In genomic region chr14:95897280-95897679, GRCh38 we compare ENCODE assay signal across 19 cellular contexts. TPM values are rescaled to one million over a fixed set of nuclear protein-coding genes. Genes with fewer than 3 reads are reported as not detected.
DNase-seq lines count a peak whose midpoint lies in the region; ATAC-seq and TF ChIP-seq lines count a peak whose summit lies in the region.
"Had no signal": no experiment of that assay in that cellular context is flagged by ENCODE, and none has a peak within 500 bp of the region (broad histone marks: within the 10 kb centered on the region; RNA-seq: fewer than 3 reads in every experiment).

No MANE protein-coding gene starts in this region.

- CTCF ChIA-PET in WTC11 (lab: Charles Lee): interaction anchor here (1.1 to 3.6 kb wide), 8 partner anchors 10 to 155 kb away, joined by 3 to 38 read pairs (median 10); no protein-coding TSS in a partner anchor

- no peaks in the 10 kb centered on the region for H3K23me2 ChIP-seq in H9 (ENCODE audit: insufficient read length, low read depth, low read length, poor library complexity, severe bottlenecking)

- H3K4me1 ChIP-seq in H9 (ENCODE audit: insufficient read depth, low read length) (peaks cover 13% of the 10 kb centered on the region; the same call in 1 of the 2 replicates), trophoblast cell (ENCODE audit: control insufficient read depth in 1 of 2, insufficient read depth in 2 of 2, low read length in 2 of 2) (peaks cover 0 to 4% of the 10 kb centered on the region in 2 experiments)

- H3K36me3 ChIP-seq in trophoblast cell (ENCODE audit: control insufficient read depth in 1 of 2, insufficient read depth in 2 of 2, low read length in 2 of 2): no peaks in the 10 kb centered on the region

- H2BK15ac ChIP-seq in H9 (ENCODE audit: low read depth, low read length): no peak overlapping the region

- H2AFZ ChIP-seq in H9 (ENCODE audit: low read length) (no peak overlapping the region), trophoblast cell (ENCODE audit: insufficient read depth, low read length, poor library complexity) (no peak overlapping the region)

- H3K23ac ChIP-seq in H9 (ENCODE audit: insufficient read length, low read depth, low read length): no peak overlapping the region
- H3K23ac ChIP-seq in trophoblast cell (ENCODE audit: low read length): no peak overlapping the region

- H3K36me3 Mint-ChIP-seq in H9 (ENCODE audit: insufficient read depth in 1 of 3, low read depth in 3 of 3) (peaks cover 7 to 21% (median 16%) of the 10 kb centered on the region in 3 experiments; a peak in 5 of 7 replicates), WTC11 (peaks cover 39% of the 10 kb centered on the region)
- H3K36me3 Mint-ChIP-seq: CD4-positive, alpha-beta memory T cell had no signal

- no peak overlapping the region for H2BK120ac ChIP-seq in H9 (ENCODE audit: low read depth, low read length, poor library complexity, severe bottlenecking)
- no peak overlapping the region for H2BK120ac ChIP-seq in trophoblast cell (ENCODE audit: insufficient read depth, low read length, poor library complexity)

- H3K4me3 ChIP-seq in iPS-18c (ENCODE audit: insufficient read depth, low read depth, low read length): 0 out of 2 replicates have a peak overlapping the region, but pooled peaks have one; percentile 4
- no peak overlapping the region for H3K4me3 ChIP-seq in trophoblast cell (ENCODE audit: low read depth, low read length)

- H4K91ac ChIP-seq in H9 (ENCODE audit: insufficient read length, low read depth, low read length): no peak overlapping the region
- H4K91ac ChIP-seq in trophoblast cell (ENCODE audit: low read depth, low read length): no peak overlapping the region

- H3K4me1 Mint-ChIP-seq in H9: peaks cover 54 to 62% of the 10 kb centered on the region in 2 experiments
- peaks cover 68% of the 10 kb centered on the region for H3K4me1 Mint-ChIP-seq in WTC11
- H3K4me1 Mint-ChIP-seq: CD4-positive, alpha-beta memory T cell had no signal

- H4K12ac ChIP-seq in trophoblast cell (ENCODE audit: low read depth, low read length): no peak overlapping the region

- DNase-seq in H9: no peak
- no peak for DNase-seq in WTC11 (ENCODE audit: low spot score)
- no peak for DNase-seq in trophoblast cell
- DNase-seq: C1 segment of cervical spinal cord; Calu3; CD4-positive, alpha-beta memory T cell; COR-L47; DMS53; DMS79 treated with DMSO at 0.1 percent for 48 hours; GF-D8; GOT3 had no signal

- no peak overlapping the region for H4K5ac ChIP-seq in H9 (ENCODE audit: insufficient read length, low read depth, low read length)

- H3K9me3 ChIP-seq in H9 (ENCODE audit: control insufficient read depth, low read depth, low read length) (no peaks in the 10 kb centered on the region), iPS-18c (ENCODE audit: control insufficient read depth, insufficient read depth, low read length) (no peaks in the 10 kb centered on the region), trophoblast cell (ENCODE audit: insufficient read depth, low read depth, low read length) (peaks cover 1% of the 10 kb centered on the region)

- no peak for TF ChIP-seq CTCF in H9 (conservative IDR thresholded peaks at IDR 0.05)
- no peak for TF ChIP-seq CTCF in WTC11 (IDR thresholded peaks at IDR 0.05)

- H2BK5ac ChIP-seq in H9 (ENCODE audit: insufficient read length, low read length): no peak overlapping the region
- no peak overlapping the region for H2BK5ac ChIP-seq in trophoblast cell (ENCODE audit: low read depth, low read length, poor library complexity)

- H3T11ph ChIP-seq in H9 (ENCODE audit: low read length): no peak overlapping the region

- H3K79me2 ChIP-seq in H9 (ENCODE audit: insufficient read depth, low read length) (no peaks in the 10 kb centered on the region; the same call in 1 of the 2 replicates), trophoblast cell (ENCODE audit: control insufficient read depth, insufficient read depth, low read length, poor library complexity) (no peaks in the 10 kb centered on the region)

- H3K27ac ChIP-seq in H9 (ENCODE audit: insufficient read length, low read depth, low read length) (no peak overlapping the region), trophoblast cell (ENCODE audit: low read depth, low read length) (no peak overlapping the region)

- peaks cover 1% of the 10 kb centered on the region; the same call in 1 of the 2 replicates for H3K27me3 Mint-ChIP-seq in H9 (ENCODE audit: low read depth)
- no peaks in the 10 kb centered on the region for H3K27me3 Mint-ChIP-seq in WTC11 (ENCODE audit: low read depth)

- H2BK12ac ChIP-seq in H9 (ENCODE audit: insufficient read length, low read depth, low read length) (no peak overlapping the region), trophoblast cell (ENCODE audit: low read length) (no peak overlapping the region)

- WGBS in H9 (ENCODE audit: extremely low coverage, insufficient read length, low lambda C conversion rate): no CpG with 5 or more reads among the region's 3 CpGs
- no CpG with 5 or more reads among the region's 3 CpGs for WGBS in trophoblast cell (ENCODE audit: extremely low coverage, insufficient coverage, insufficient read length)

- H3K9ac ChIP-seq in H9 (ENCODE audit: extremely low read depth, insufficient read length, low read length) (no peak overlapping the region), trophoblast cell (ENCODE audit: low read length) (no peak overlapping the region)

- no peaks in the 10 kb centered on the region for H4K20me1 ChIP-seq in H9 (ENCODE audit: control insufficient read depth, insufficient read depth, insufficient read length)

- no peaks in the 10 kb centered on the region for H3K9me3 Mint-ChIP-seq in H9
- H3K9me3 Mint-ChIP-seq in WTC11: no peaks in the 10 kb centered on the region

- no peaks in the 10 kb centered on the region for H3K79me1 ChIP-seq in H9 (ENCODE audit: insufficient read depth, low read depth, low read length, poor library complexity, severe bottlenecking)
- no peaks in the 10 kb centered on the region for H3K79me1 ChIP-seq in trophoblast cell (ENCODE audit: low read length)

- H3K4me2 ChIP-seq in H9 (ENCODE audit: insufficient read depth, insufficient read length, low read length) (no peak overlapping the region), trophoblast cell (ENCODE audit: low read length) (no peak overlapping the region)

- H3K4me3 Mint-ChIP-seq in H9 (no peak overlapping the region), WTC11 (peak overlapping the region; percentile 5; the same call in 1 of the 2 replicates)
- H3K4me3 Mint-ChIP-seq: CD4-positive, alpha-beta memory T cell had no signal

- H3K56ac ChIP-seq in H9 (ENCODE audit: insufficient read length, low read depth, low read length): no peak overlapping the region

- no peak overlapping the region for H3K4ac ChIP-seq in H9 (ENCODE audit: low read depth, low read length)
- no peak overlapping the region for H3K4ac ChIP-seq in trophoblast cell (ENCODE audit: low read depth, low read length)

- H4K8ac ChIP-seq in H9 (replicated peaks; ENCODE audit: insufficient read length, low read depth, low read length): no peak overlapping the region
- no peak overlapping the region for H4K8ac ChIP-seq in trophoblast cell (ENCODE audit: low read depth, low read length)

- ATAC-seq in WTC11 (no peak), GM19467 (IDR thresholded peaks at IDR 0.05; ENCODE audit: unreplicated experiment) (no peak), GM19328 (IDR thresholded peaks at IDR 0.05; ENCODE audit: unreplicated experiment) (no peak)
- ATAC-seq: HCT116 had no signal

- no peaks in the 10 kb centered on the region for H3K27me3 ChIP-seq in H9 (ENCODE audit: insufficient read depth, low read length)
- H3K27me3 ChIP-seq in trophoblast cell (ENCODE audit: insufficient read depth, low read length): no peaks in the 10 kb centered on the region

- H3K27ac Mint-ChIP-seq in H9: peak overlapping the region; percentile 10 to 71 (median 35); a peak in 3 of 7 replicates
- peak overlapping the region; percentile 91 for H3K27ac Mint-ChIP-seq in WTC11
- H3K27ac Mint-ChIP-seq: CD4-positive, alpha-beta memory T cell had no signal

- H3K18ac ChIP-seq in H9 (ENCODE audit: insufficient read length, low read depth, low read length) (no peak overlapping the region), trophoblast cell (ENCODE audit: low read length) (no peak overlapping the region)

- no peak overlapping the region for H3K14ac ChIP-seq in H9 (ENCODE audit: insufficient read depth, low read length)
- H3K14ac ChIP-seq in trophoblast cell (ENCODE audit: low read length): no peak overlapping the region

- POLR2A ChIA-PET in WTC11 (lab: Charles Lee): no interaction called here

- no peak overlapping the region for H2AK5ac ChIP-seq in H9 (ENCODE audit: insufficient read length, low read length)
- H2AK5ac ChIP-seq in trophoblast cell (ENCODE audit: low read length): no peak overlapping the region

- H2BK20ac ChIP-seq in H9 (ENCODE audit: low read depth, low read length, poor library complexity, severe bottlenecking): no peak overlapping the region

TF ChIP-seq in WTC11, 78 proteins besides CTCF, POLR2A, EP300 and RAD21:
- TF ChIP-seq CREB1 (CRISPR knock-in tag; IDR thresholded peaks at IDR 0.05) (no peak), PRDM15 (CRISPR knock-in tag; IDR thresholded peaks at IDR 0.05) (peak; percentile 28; the same call in 1 of the 2 replicates)

RNA-seq across cellular contexts. Expression of gene TUNAR, which starts 20.6 kb away (rescaled TPM):
- total RNA-seq in H9 (2021): 25.6 and 26.2 TPM in 2 replicates
- total RNA-seq in WTC11 (2021): 36.3 to 57.6 TPM (median 57.0 TPM) in 3 replicates
- 0.29 and 0.31 TPM in 2 replicates for polyA plus RNA-seq in trophoblast cell (2013)
- total RNA-seq: A172; A673; Calu3; CD4-positive, alpha-beta memory T cell; G401 had no signal
- polyA plus RNA-seq: BJ; CD4-positive, alpha-beta memory T cell had no signal
